In genomic region chr6:38161754-38162492, GRCh38 we compare ENCODE assay signal across 18 cellular contexts.
DNase-seq lines count a peak whose midpoint lies in the region; ATAC-seq, FAIRE-seq and TF ChIP-seq lines count a peak whose summit lies in the region.
"Had no signal": no experiment of that assay in that cellular context is flagged by ENCODE, and none has a peak within 500 bp of the region (broad histone marks: within the 10 kb centered on the region; RNA-seq: fewer than 3 reads in every experiment).

No MANE protein-coding gene starts in this region.

- H3K4me1 ChIP-seq in Panc1 (ENCODE audit: control insufficient read depth, insufficient read depth, low read length): peaks cover 4% of the 10 kb centered on the region
- peaks cover 8% of the 10 kb centered on the region for H3K4me1 ChIP-seq in HepG2 (ENCODE audit: insufficient read depth, low read length)
- H3K4me1 ChIP-seq in upper lobe of right lung: no peaks in the 10 kb centered on the region
- H3K4me1 ChIP-seq in pancreas: peaks cover 0 to 4% (median 0%) of the 10 kb centered on the region in 3 donors

- H3K4me2 ChIP-seq in HepG2 (ENCODE audit: low read depth, low read length): no peak overlapping the region
- H3K4me2 ChIP-seq: PC-9, SK-N-SH had no signal

- POLR2A ChIA-PET in Panc1 (lab: Charles Lee) (no interaction called here), HepG2 (lab: Yijun Ruan, JAX) (no interaction called here)

- no peaks in the 10 kb centered on the region for H4K20me1 ChIP-seq in HepG2 (ENCODE audit: insufficient read depth, low read length)

- H3K27ac ChIP-seq in Panc1 (ENCODE audit: low read length) (no peak overlapping the region), HepG2 (ENCODE audit: extremely low read length, insufficient read depth, low read length) (no peak overlapping the region), upper lobe of right lung (no peak overlapping the region), pancreas (no peak overlapping the region)
- H3K27ac ChIP-seq: PC-9 had no signal

- WGBS in HepG2 (ENCODE audit: low lambda C conversion rate): 98% methylated on average over 14 of the region's 15 CpGs
- 91 to 92% methylated on average over 15 of the region's 15 CpGs for WGBS in pancreas, 2 donors

- H3K27me3 ChIP-seq in Panc1 (ENCODE audit: control insufficient read depth, insufficient read depth, low read length): no peaks in the 10 kb centered on the region
- no peaks in the 10 kb centered on the region for H3K27me3 ChIP-seq in HepG2 (ENCODE audit: control insufficient read depth in 1 of 2, insufficient read depth in 2 of 2, low read length in 2 of 2)
- H3K27me3 ChIP-seq in upper lobe of right lung: no peaks in the 10 kb centered on the region
- H3K27me3 ChIP-seq in pancreas: no peaks in the 10 kb centered on the region

- ATAC-seq in natural killer cell: no peak
- no peak for ATAC-seq in natural killer cell treated with Interleukin-12 subunit alpha and Interleukin-12 subunit beta and Interleukin-15 and Interleukin-18, amount 100 ng/mL, for 72 hours
- ATAC-seq in Panc1: peak; percentile 7; the same call in 1 of the 2 replicates
- ATAC-seq in HepG2: peak; percentile 4; the same call in 2 of the 3 replicates
- peak; percentile 5 for ATAC-seq in upper lobe of right lung
- ATAC-seq in pancreas: no peak
- ATAC-seq in HG03342 (IDR thresholded peaks at IDR 0.05; ENCODE audit: unreplicated experiment): no peak
- ATAC-seq: K562 had no signal

- H3K4me1 Mint-ChIP-seq in natural killer cell: peaks cover 15 to 36% of the 10 kb centered on the region in 2 donors
- peaks cover 11 to 32% of the 10 kb centered on the region in 2 donors for H3K4me1 Mint-ChIP-seq in natural killer cell treated with Interleukin-12 subunit alpha and Interleukin-12 subunit beta and Interleukin-15 and Interleukin-18, amount 100 ng/mL, for 72 hours (ENCODE audit: low read depth in 2 of 2)

- no peak overlapping the region for H2AFZ ChIP-seq in HepG2 (ENCODE audit: low read length)
- H2AFZ ChIP-seq: PC-9 had no signal

- no peak overlapping the region for H3K4me3 ChIP-seq in Panc1 (ENCODE audit: low read depth in 2 of 2, low read length in 2 of 2)
- no peak overlapping the region for H3K4me3 ChIP-seq in HepG2 (replicated peaks in 1 of 3; ENCODE audit: insufficient read depth in 1 of 3, low read depth in 2 of 3, low read length in 3 of 3)
- no peak overlapping the region for H3K4me3 ChIP-seq in upper lobe of right lung
- H3K4me3 ChIP-seq in pancreas: no peak overlapping the region
- H3K4me3 ChIP-seq: K562, PC-9 had no signal

- no peaks in the 10 kb centered on the region for H3K79me2 ChIP-seq in HepG2 (ENCODE audit: insufficient read depth, low read length)

- peak overlapping the region; percentile 29 to 60 for H3K27ac Mint-ChIP-seq in natural killer cell
- H3K27ac Mint-ChIP-seq in natural killer cell treated with Interleukin-12 subunit alpha and Interleukin-12 subunit beta and Interleukin-15 and Interleukin-18, amount 100 ng/mL, for 72 hours: peak overlapping the region in 1 of 2 donors; percentile 10
- H3K27ac Mint-ChIP-seq: CD4-positive, alpha-beta T cell had no signal

- H3K9ac ChIP-seq in HepG2 (ENCODE audit: insufficient read depth, low read depth, low read length): no peak overlapping the region
- H3K9ac ChIP-seq: SK-N-SH had no signal

- BruUV-seq in Panc1 (replicated peaks; lab: Mats Ljungman, UMichigan) (no TSS peak), HepG2 (replicated peaks; lab: Mats Ljungman, UMichigan) (no TSS peak)

- H3K4me3 Mint-ChIP-seq in natural killer cell: no peak overlapping the region
- H3K4me3 Mint-ChIP-seq in natural killer cell treated with Interleukin-12 subunit alpha and Interleukin-12 subunit beta and Interleukin-15 and Interleukin-18, amount 100 ng/mL, for 72 hours: no peak overlapping the region
- H3K4me3 Mint-ChIP-seq: CD4-positive, alpha-beta T cell had no signal

- CTCF ChIA-PET in Panc1 (lab: Charles Lee): no interaction called here
- CTCF ChIA-PET in HepG2 (lab: Yijun Ruan, JAX; ENCODE audit: low intra/inter-chr PET ratio, low total read pairs): no interaction called here

- TF ChIP-seq CTCF in natural killer cell (IDR thresholded peaks at IDR 0.05) (no peak), Panc1 (IDR thresholded peaks at IDR 0.05) (no peak), HepG2 (CRISPR knock-in tag; IDR thresholded peaks at IDR 0.05) (no peak), upper lobe of right lung (IDR thresholded peaks at IDR 0.05) (no peak), pancreas (IDR thresholded peaks at IDR 0.05) (no peak)

- no peaks in the 10 kb centered on the region for H3K36me3 Mint-ChIP-seq in natural killer cell
- H3K36me3 Mint-ChIP-seq in natural killer cell treated with Interleukin-12 subunit alpha and Interleukin-12 subunit beta and Interleukin-15 and Interleukin-18, amount 100 ng/mL, for 72 hours: no peaks in the 10 kb centered on the region

- H3K9me3 Mint-ChIP-seq in natural killer cell: no peaks in the 10 kb centered on the region
- no peaks in the 10 kb centered on the region for H3K9me3 Mint-ChIP-seq in natural killer cell treated with Interleukin-12 subunit alpha and Interleukin-12 subunit beta and Interleukin-15 and Interleukin-18, amount 100 ng/mL, for 72 hours
- H3K9me3 Mint-ChIP-seq: CD4-positive, alpha-beta T cell had no signal

- intact Hi-C loops in natural killer cell (cut with micrococcal nuclease) (no loop called here), Panc1 (cut with micrococcal nuclease; ENCODE audit: unreplicated experiment) (no loop called here), HepG2 (cut with micrococcal nuclease; ENCODE audit: unreplicated experiment) (no loop called here), upper lobe of right lung (cut with DNase I) (no loop called here), pancreas (cut with DNase I) (no loop called here)

- DNase-seq in natural killer cell (no peak), Panc1 (ENCODE audit: low read depth, low spot score) (no peak), HepG2 (ENCODE audit: low spot score) (no peak), upper lobe of right lung (no peak), pancreas (no peak), NCI-H146 (lab: John Stamatoyannopoulos, UW) (no peak)
- no peak for DNase-seq in natural killer cell treated with Interleukin-12 subunit alpha and Interleukin-12 subunit beta and Interleukin-15 and Interleukin-18, amount 100 ng/mL, for 72 hours (ENCODE audit: low spot score)
- DNase-seq: CD4-positive, alpha-beta T cell; DND-41; GDM1; NCI-H1092 treated with DMSO at 0.1 percent for 48 hours; NCI-H1694 treated with DMSO at 0.1 percent for 48 hours; NCI-H446; PC-9; SK-N-SH had no signal

- no peak for TF ChIP-seq RAD21 in HepG2 (CRISPR knock-in tag; IDR thresholded peaks at IDR 0.05)

- no peak for TF ChIP-seq POLR2A in HepG2 (IDR thresholded peaks at IDR 0.05; ENCODE audit: insufficient read depth in 1 of 2, low read depth in 2 of 2, low read length in 2 of 2)

- H3K9me3 ChIP-seq in Panc1 (ENCODE audit: control insufficient read depth, insufficient read depth, low read depth, low read length): no peaks in the 10 kb centered on the region
- no peaks in the 10 kb centered on the region for H3K9me3 ChIP-seq in HepG2 (ENCODE audit: low read length)
- no peaks in the 10 kb centered on the region for H3K9me3 ChIP-seq in upper lobe of right lung
- no peaks in the 10 kb centered on the region for H3K9me3 ChIP-seq in pancreas
- H3K9me3 ChIP-seq: SK-N-SH had no signal

- no peaks in the 10 kb centered on the region for H3K27me3 Mint-ChIP-seq in natural killer cell (ENCODE audit: low read depth in 2 of 2)
- no peaks in the 10 kb centered on the region for H3K27me3 Mint-ChIP-seq in natural killer cell treated with Interleukin-12 subunit alpha and Interleukin-12 subunit beta and Interleukin-15 and Interleukin-18, amount 100 ng/mL, for 72 hours
- H3K27me3 Mint-ChIP-seq: CD4-positive, alpha-beta T cell had no signal

- TF ChIP-seq EP300 in HepG2 (IDR thresholded peaks at IDR 0.05; ENCODE audit: low read depth in 2 of 2, low read length in 2 of 2) (no peak), HepG2 (CRISPR knock-in tag; IDR thresholded peaks at IDR 0.05; ENCODE audit: borderline replicate concordance) (no peak)

- FAIRE-seq in HepG2 (lab: Jason Lieb, UNC) (no peak), pancreas (lab: Jason Lieb, UNC) (no peak)
- FAIRE-seq: D721Med, K562 had no signal

- H3K36me3 ChIP-seq in Panc1 (ENCODE audit: control insufficient read depth, insufficient read depth, low read length) (no peaks in the 10 kb centered on the region), HepG2 (replicated peaks in 1 of 2; ENCODE audit: control insufficient read depth in 1 of 2, insufficient read depth in 2 of 2, low read length in 2 of 2) (peaks cover 0 to 3% of the 10 kb centered on the region in 2 experiments; a peak in 2 of 5 replicates), upper lobe of right lung (no peaks in the 10 kb centered on the region), pancreas (no peaks in the 10 kb centered on the region)

- in situ Hi-C loops in Panc1 (cut with HindIII; ENCODE audit: low pct_unique_long_range_greater_than_20kb, low sequenced_read_pairs) (no loop called here), HepG2 (cut with HindIII; ENCODE audit: extremely low pct_ligation_motif_present, low pct_unique_long_range_greater_than_20kb) (no loop called here)

TF ChIP-seq in HepG2, 621 proteins besides CTCF, POLR2A, EP300 and RAD21:
- no peak for TF ChIP-seq ZNF709 (CRISPR knock-in tag; IDR thresholded peaks at IDR 0.05)
- peak; percentile 47 for TF ChIP-seq RBM22 (optimal IDR thresholded peaks at IDR 0.05; ENCODE audit: low read length)

Comparison
In these comparisons a context has a peak if more than half of its experiments do, and no peak if none do; other contexts are left out.
1. ATAC-seq: peak in Panc1 (single experiment), HepG2 (single experiment) and upper lobe of right lung (single experiment); none in natural killer cell (0 of 3), natural killer cell treated with Interleukin-12 subunit alpha and Interleukin-12 subunit beta and Interleukin-15 and Interleukin-18, amount 100 ng/mL, for 72 hours (0 of 2), pancreas (0 of 4) and HG03342 (single experiment).